ENCODE assay signal across 8 cellular contexts in genomic region chr2:101622633-101623521, GRCh38.
DNase-seq lines count a peak whose midpoint lies in the region; ATAC-seq and TF ChIP-seq lines count a peak whose summit lies in the region.

No MANE protein-coding gene starts in this region.

- peak; percentile 57 to 67 for ATAC-seq in CD4-positive, CD25-positive, alpha-beta regulatory T cell (ENCODE audit: low read depth in 2 of 2)
- ATAC-seq in HG03139 (IDR thresholded peaks at IDR 0.05; ENCODE audit: unreplicated experiment), result peak; percentile 64
- peak; percentile 66 for ATAC-seq in activated T-cell treated with anti-CD3 and anti-CD28 coated beads, Interleukin-2, amount 50 U/mL, for 4 hours

- H3K27ac Mint-ChIP-seq in CD4-positive, CD25-positive, alpha-beta regulatory T cell, result peak overlapping the region; percentile 66 to 90 (median 77)
- H3K27ac Mint-ChIP-seq in chondrocyte (ENCODE audit: unreplicated experiment), result no peak overlapping the region

- H3K4me3 ChIP-seq in CD4-positive, CD25-positive, alpha-beta regulatory T cell (ENCODE audit: low read depth, low read length), result peak overlapping the region; percentile 70
- no peak overlapping the region for H3K4me3 ChIP-seq in ovary

- no peaks in the 10 kb centered on the region for H3K36me3 ChIP-seq in CD4-positive, CD25-positive, alpha-beta regulatory T cell (ENCODE audit: control insufficient read depth, insufficient read depth, low read length)
- no peaks in the 10 kb centered on the region for H3K36me3 ChIP-seq in ovary

- H3K27ac ChIP-seq in CD4-positive, CD25-positive, alpha-beta regulatory T cell (ENCODE audit: insufficient read depth, low read length, poor library complexity, severe bottlenecking), result no peak overlapping the region
- no peak overlapping the region for H3K27ac ChIP-seq in ovary

- H3K9me3 ChIP-seq in CD4-positive, CD25-positive, alpha-beta regulatory T cell (ENCODE audit: control insufficient read depth in 2 of 2, low read length in 2 of 2), result no peaks in the 10 kb centered on the region
- H3K9me3 ChIP-seq in ovary, result no peaks in the 10 kb centered on the region

- peaks cover 0 to 35% (median 19%) of the 10 kb centered on the region in 4 donors for H3K4me1 Mint-ChIP-seq in CD4-positive, CD25-positive, alpha-beta regulatory T cell
- peaks cover 33% of the 10 kb centered on the region for H3K4me1 Mint-ChIP-seq in activated T-cell treated with anti-CD3 and anti-CD28 coated beads, Interleukin-2, amount 50 U/mL, for 4 hours (ENCODE audit: low read depth)
- peaks cover 6% of the 10 kb centered on the region for H3K4me1 Mint-ChIP-seq in chondrocyte (ENCODE audit: low read depth)

- no peaks in the 10 kb centered on the region for H3K36me3 Mint-ChIP-seq in CD4-positive, CD25-positive, alpha-beta regulatory T cell
- H3K36me3 Mint-ChIP-seq in activated T-cell treated with anti-CD3 and anti-CD28 coated beads, Interleukin-2, amount 50 U/mL, for 4 hours (ENCODE audit: insufficient read depth), result no peaks in the 10 kb centered on the region
- H3K36me3 Mint-ChIP-seq in chondrocyte (ENCODE audit: low read depth), result no peaks in the 10 kb centered on the region

- TF ChIP-seq POLR2A in ovary (IDR thresholded peaks at IDR 0.05), result no peak

- peaks cover 13% of the 10 kb centered on the region for H3K4me1 ChIP-seq in CD4-positive, CD25-positive, alpha-beta regulatory T cell (ENCODE audit: control insufficient read depth, insufficient read depth, low read length, poor library complexity, severe bottlenecking)
- H3K4me1 ChIP-seq in ovary (ENCODE audit: insufficient read depth), result peaks cover 2% of the 10 kb centered on the region

- H3K9me3 Mint-ChIP-seq in CD4-positive, CD25-positive, alpha-beta regulatory T cell, result peaks cover 0 to 3% (median 0%) of the 10 kb centered on the region in 7 donors
- H3K9me3 Mint-ChIP-seq in activated T-cell treated with anti-CD3 and anti-CD28 coated beads, Interleukin-2, amount 50 U/mL, for 4 hours, result no peaks in the 10 kb centered on the region
- no peaks in the 10 kb centered on the region for H3K9me3 Mint-ChIP-seq in chondrocyte (ENCODE audit: low read depth)

- intact Hi-C loops in ovary (cut with DNase I), result no loop called here

- peaks cover 4% of the 10 kb centered on the region for H3K27me3 Mint-ChIP-seq in CD4-positive, CD25-positive, alpha-beta regulatory T cell
- no peaks in the 10 kb centered on the region for H3K27me3 Mint-ChIP-seq in activated T-cell treated with anti-CD3 and anti-CD28 coated beads, Interleukin-2, amount 50 U/mL, for 4 hours (ENCODE audit: low read depth)
- H3K27me3 Mint-ChIP-seq in chondrocyte (ENCODE audit: low read depth), result peaks cover 4% of the 10 kb centered on the region

- H3K27me3 ChIP-seq in CD4-positive, CD25-positive, alpha-beta regulatory T cell (ENCODE audit: control insufficient read depth, insufficient read depth, low read length), result no peaks in the 10 kb centered on the region
- no peaks in the 10 kb centered on the region for H3K27me3 ChIP-seq in ovary

- TF ChIP-seq CTCF in chondrocyte (IDR thresholded peaks at IDR 0.05) (no peak), ovary (IDR thresholded peaks at IDR 0.05) (no peak)

- peak overlapping the region in 3 of 4 donors; percentile 20 to 63 (median 62) for H3K4me3 Mint-ChIP-seq in CD4-positive, CD25-positive, alpha-beta regulatory T cell
- peak overlapping the region; percentile 19 for H3K4me3 Mint-ChIP-seq in activated T-cell treated with anti-CD3 and anti-CD28 coated beads, Interleukin-2, amount 50 U/mL, for 4 hours
- no peak overlapping the region for H3K4me3 Mint-ChIP-seq in chondrocyte (ENCODE audit: unreplicated experiment)

- peak in 2 of 3 donors; percentile 16 to 59 for DNase-seq in CD4-positive, CD25-positive, alpha-beta regulatory T cell
- peak; percentile 45 for DNase-seq in GM19240 (ENCODE audit: insufficient read length, low spot score)
- DNase-seq in activated T-cell treated with anti-CD3 and anti-CD28 coated beads, Interleukin-2, amount 50 U/mL, for 4 hours, result no peak
- DNase-seq in chondrocyte (ENCODE audit: low spot score), result no peak
- DNase-seq in ovary, result no peak
- DNase-seq in dedifferentiated amniotic fluid mesenchymal stem cell (ENCODE audit: extremely low spot score), result no peak
- DNase-seq in midbrain (lab: John Stamatoyannopoulos, UW), result no peak

- TF ChIP-seq EP300 in ovary (IDR thresholded peaks at IDR 0.05), result no peak

- 60 to 77% (median 61%) methylated on average over 12 of the region's 12 CpGs for WGBS in ovary, 3 donors

Comparison
In these comparisons a context has a peak if more than half of its experiments do, and no peak if none do; other contexts are left out.
1. DNase-seq: peak in CD4-positive, CD25-positive, alpha-beta regulatory T cell (2 of 3) and GM19240 (single experiment); none in activated T-cell treated with anti-CD3 and anti-CD28 coated beads, Interleukin-2, amount 50 U/mL, for 4 hours (single experiment), chondrocyte (single experiment), ovary (0 of 5), dedifferentiated amniotic fluid mesenchymal stem cell (single experiment) and midbrain (single experiment).
2. Peak in every context shown above with its lines, with median percentiles within 50 percentile points of each other: ATAC-seq.